ENCODE assay signal across 9 cellular contexts in the genomic region with DNA sequence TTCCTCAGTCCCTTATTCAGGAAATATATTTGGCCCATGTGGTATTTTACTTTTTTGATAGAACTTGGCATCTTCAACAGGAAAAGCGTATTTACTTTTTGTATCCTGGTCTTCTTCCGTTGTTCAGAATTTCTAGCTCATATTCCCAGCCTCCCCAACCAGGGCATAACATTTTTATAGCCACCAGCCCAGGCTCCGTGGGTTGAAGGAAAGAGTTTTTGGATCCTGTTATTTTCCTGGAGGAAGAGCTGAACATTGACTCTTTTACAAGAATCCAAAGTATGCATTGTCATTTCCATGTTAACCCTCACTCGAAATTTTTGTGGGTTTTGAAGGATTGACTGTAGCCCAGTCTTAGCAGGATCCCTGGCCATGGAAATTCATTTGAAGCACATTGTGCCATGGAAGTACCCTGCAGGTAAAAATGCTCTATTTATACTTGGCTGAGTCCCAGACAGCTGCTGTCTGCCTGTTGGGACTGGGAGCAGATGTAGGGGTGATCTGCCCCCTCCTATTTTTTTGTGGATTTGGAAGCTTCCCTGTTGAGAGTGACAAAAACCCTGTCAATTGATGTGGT.
A peak's percentile ranks its signal among the peaks of the same experiment; 100 is the strongest.
DNase-seq lines count a peak whose midpoint lies in the region; ATAC-seq and TF ChIP-seq lines count a peak whose summit lies in the region.
"Had no signal": no experiment of that assay in that cellular context is flagged by ENCODE, and none has a peak within 500 bp of the region (broad histone marks: within the 10 kb centered on the region; RNA-seq: fewer than 3 reads in every experiment).

No MANE protein-coding gene starts in this region.

- CTCF ChIA-PET in HEK293 (lab: Yijun Ruan, JAX) (interaction anchor here (0.6 to 1.2 kb wide), 6 partner anchors 9 to 314 kb away, joined by 3 to 6 read pairs (median 3); no protein-coding TSS in a partner anchor), PC-3 (lab: Charles Lee) (no interaction called here)

- DNase-seq in PC-3 (peak; percentile 28), fibroblast of pulmonary artery (ENCODE audit: low read depth) (peak; percentile 70), renal cortical epithelial cell (ENCODE audit: low read depth) (peak; percentile 91), HT-29 (ENCODE audit: low spot score) (no peak), anterior cingulate cortex (lab: John Stamatoyannopoulos, UW) (no peak), NCI-H510A treated with DMSO at 0.1 percent for 48 hours (lab: John Stamatoyannopoulos, UW) (no peak), iPS-NIHi11 (ENCODE audit: low spot score) (no peak)
- DNase-seq: activated CD4-positive, alpha-beta T cell treated with anti-CD3 and anti-CD28 coated beads for 4 hours had no signal

- no peaks in the 10 kb centered on the region for H3K9me2 ChIP-seq in PC-3 (replicated peaks; ENCODE audit: low read length)

- no peaks in the 10 kb centered on the region for H3F3A ChIP-seq in PC-3 (ENCODE audit: low read length, unreplicated experiment)

- peaks cover 2% of the 10 kb centered on the region; the same call in 1 of the 2 replicates for H4K20me1 ChIP-seq in PC-3 (ENCODE audit: low read length)

- H2AFZ ChIP-seq in PC-3 (ENCODE audit: low read length) = no peak overlapping the region

- H3K4me1 ChIP-seq in HEK293 (ENCODE audit: control insufficient read depth, insufficient read depth, low read length) (peaks cover 16% of the 10 kb centered on the region), PC-3 (ENCODE audit: insufficient read depth, low read length) (peaks cover 29% of the 10 kb centered on the region)

- no peaks in the 10 kb centered on the region for H3K27me3 ChIP-seq in PC-3 (ENCODE audit: low read length)

- ATAC-seq in PC-3 = peak; percentile 57

- H3K79me2 ChIP-seq in PC-3 (ENCODE audit: low read length) = peaks cover 85% of the 10 kb centered on the region

- no peak overlapping the region for H3K9ac ChIP-seq in PC-3 (ENCODE audit: low read length)

- TF ChIP-seq CTCF in HEK293 (tag by site-specific recombination; IDR thresholded peaks at IDR 0.05) (no peak), PC-3 (conservative IDR thresholded peaks at IDR 0.05; ENCODE audit: low read depth, low read length) (no peak), fibroblast of pulmonary artery (IDR thresholded peaks at IDR 0.05; ENCODE audit: low read length, missing control alignments) (no peak)

- POLR2A ChIA-PET in HEK293 (lab: Yijun Ruan, JAX) = interaction anchor here (0.9 to 1.3 kb wide), 2 partner anchors 99 to 148 kb away, joined by 3 read pairs; a partner anchor contains a TSS
- POLR2A ChIA-PET in PC-3 (lab: Charles Lee; ENCODE audit: unreplicated experiment) = interaction anchor here (0.7 kb wide), 1 partner anchor 11 kb away, joined by 3 read pairs; no protein-coding TSS in a partner anchor

- H3K27ac ChIP-seq in HEK293 (ENCODE audit: extremely low read depth, low read depth, low read length) = no peak overlapping the region
- H3K27ac ChIP-seq in PC-3 (ENCODE audit: low read length) = peak overlapping the region; percentile 17

- intact Hi-C loops in PC-3 (cut with micrococcal nuclease) = no loop called here

- H3K4me3 ChIP-seq in HEK293 (ENCODE audit: low read depth, low read length) (no peak overlapping the region), PC-3 (ENCODE audit: low read length) (no peak overlapping the region), fibroblast of pulmonary artery (replicated peaks; ENCODE audit: low read depth, low read length) (no peak overlapping the region)

- H3K36me3 ChIP-seq in HEK293 (ENCODE audit: control insufficient read depth in 2 of 2, insufficient read depth in 1 of 2, low read length in 2 of 2) = no peaks in the 10 kb centered on the region
- H3K36me3 ChIP-seq in PC-3 (ENCODE audit: low read depth, low read length) = no peaks in the 10 kb centered on the region

- BruUV-seq in PC-3 (replicated peaks; lab: Mats Ljungman, UMichigan) = no TSS peak

- H3K9me3 ChIP-seq in HEK293 (ENCODE audit: control insufficient read depth, insufficient read depth, low read depth, low read length) = no peaks in the 10 kb centered on the region
- no peaks in the 10 kb centered on the region for H3K9me3 ChIP-seq in PC-3 (ENCODE audit: low read length)

- H3K4me2 ChIP-seq in PC-3 (ENCODE audit: low read length) = no peak overlapping the region

TF ChIP-seq in HEK293, 187 proteins besides CTCF, POLR2A, EP300 and RAD21:
- TF ChIP-seq SP2 (tag by site-specific recombination; IDR thresholded peaks at IDR 0.05) = no peak
- TF ChIP-seq ZNF560 (tag by site-specific recombination; IDR thresholded peaks at IDR 0.05; ENCODE audit: borderline replicate concordance) = no peak
- TF ChIP-seq ZNF239 (tag by site-specific recombination; IDR thresholded peaks at IDR 0.05) = no peak
- TF ChIP-seq, protein P1, sequence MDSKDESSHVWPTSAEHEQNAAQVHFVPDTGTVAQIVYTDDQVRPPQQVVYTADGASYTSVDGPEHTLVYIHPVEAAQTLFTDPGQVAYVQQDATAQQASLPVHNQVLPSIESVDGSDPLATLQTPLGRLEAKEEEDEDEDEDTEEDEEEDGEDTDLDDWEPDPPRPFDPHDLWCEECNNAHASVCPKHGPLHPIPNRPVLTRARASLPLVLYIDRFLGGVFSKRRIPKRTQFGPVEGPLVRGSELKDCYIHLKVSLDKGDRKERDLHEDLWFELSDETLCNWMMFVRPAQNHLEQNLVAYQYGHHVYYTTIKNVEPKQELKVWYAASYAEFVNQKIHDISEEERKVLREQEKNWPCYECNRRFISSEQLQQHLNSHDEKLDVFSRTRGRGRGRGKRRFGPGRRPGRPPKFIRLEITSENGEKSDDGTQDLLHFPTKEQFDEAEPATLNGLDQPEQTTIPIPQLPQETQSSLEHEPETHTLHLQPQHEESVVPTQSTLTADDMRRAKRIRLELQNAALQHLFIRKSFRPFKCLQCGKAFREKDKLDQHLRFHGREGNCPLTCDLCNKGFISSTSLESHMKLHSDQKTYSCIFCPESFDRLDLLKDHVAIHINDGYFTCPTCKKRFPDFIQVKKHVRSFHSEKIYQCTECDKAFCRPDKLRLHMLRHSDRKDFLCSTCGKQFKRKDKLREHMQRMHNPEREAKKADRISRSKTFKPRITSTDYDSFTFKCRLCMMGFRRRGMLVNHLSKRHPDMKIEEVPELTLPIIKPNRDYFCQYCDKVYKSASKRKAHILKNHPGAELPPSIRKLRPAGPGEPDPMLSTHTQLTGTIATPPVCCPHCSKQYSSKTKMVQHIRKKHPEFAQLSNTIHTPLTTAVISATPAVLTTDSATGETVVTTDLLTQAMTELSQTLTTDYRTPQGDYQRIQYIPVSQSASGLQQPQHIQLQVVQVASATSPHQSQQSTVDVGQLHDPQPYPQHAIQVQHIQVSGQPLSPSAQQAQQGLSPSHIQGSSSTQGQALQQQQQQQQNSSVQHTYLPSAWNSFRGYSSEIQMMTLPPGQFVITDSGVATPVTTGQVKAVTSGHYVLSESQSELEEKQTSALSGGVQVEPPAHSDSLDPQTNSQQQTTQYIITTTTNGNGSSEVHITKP (tag by site-specific recombination; IDR thresholded peaks at IDR 0.05) = peak; percentile 87

Comparison
In these comparisons a context has a peak if more than half of its experiments do, and no peak if none do; other contexts are left out.
1. DNase-seq: peak in PC-3 (single experiment), fibroblast of pulmonary artery (single experiment) and renal cortical epithelial cell (single experiment); none in HT-29 (single experiment), anterior cingulate cortex (0 of 58), NCI-H510A treated with DMSO at 0.1 percent for 48 hours (single experiment) and iPS-NIHi11 (single experiment).